1 cellular context compared by ENCODE assay signal in the genomic region with DNA sequence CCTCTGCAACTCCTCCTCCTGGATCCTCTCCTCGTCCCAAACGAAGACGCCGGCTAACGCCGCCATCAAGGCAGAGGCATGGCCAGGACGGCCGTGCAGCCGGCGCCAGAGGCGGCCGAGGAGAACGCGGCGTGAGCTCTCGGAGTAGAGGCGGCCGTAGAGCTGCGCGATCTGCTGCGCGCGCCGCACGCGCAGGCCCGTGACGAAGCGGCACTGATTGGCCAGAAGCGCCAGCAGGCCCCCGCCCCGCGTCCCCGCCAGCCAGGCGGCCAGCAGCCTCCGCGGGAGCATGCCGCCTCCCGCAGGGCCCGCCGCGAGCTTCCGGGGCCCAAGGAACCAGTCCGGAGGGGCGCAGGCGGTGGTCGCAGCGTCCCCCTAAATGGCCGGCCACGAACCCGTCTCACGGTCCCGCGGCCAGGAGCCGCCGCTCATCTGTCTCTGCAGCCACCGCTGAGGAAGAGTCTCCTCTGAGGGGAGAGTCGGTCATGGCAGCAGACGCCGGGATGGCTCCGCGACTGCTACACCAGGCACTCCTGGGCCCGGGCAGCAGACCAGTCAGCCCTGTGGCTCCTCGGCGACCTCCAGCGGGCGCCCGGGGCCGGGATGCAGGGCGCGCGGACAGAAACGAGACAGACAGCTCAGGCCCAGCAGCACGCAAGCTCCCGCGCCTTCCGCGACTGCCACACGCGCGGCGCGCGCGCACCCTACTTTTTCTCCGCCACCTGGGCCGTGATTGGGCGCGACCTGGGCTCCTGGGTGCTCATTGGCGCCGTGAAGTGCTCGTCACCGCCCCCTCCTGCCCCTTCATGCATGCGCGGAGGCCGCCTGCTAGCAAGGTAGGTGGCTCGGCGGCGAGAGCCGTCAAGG.
TF ChIP-seq lines count a peak whose summit lies in the region.

A gene with protein sequence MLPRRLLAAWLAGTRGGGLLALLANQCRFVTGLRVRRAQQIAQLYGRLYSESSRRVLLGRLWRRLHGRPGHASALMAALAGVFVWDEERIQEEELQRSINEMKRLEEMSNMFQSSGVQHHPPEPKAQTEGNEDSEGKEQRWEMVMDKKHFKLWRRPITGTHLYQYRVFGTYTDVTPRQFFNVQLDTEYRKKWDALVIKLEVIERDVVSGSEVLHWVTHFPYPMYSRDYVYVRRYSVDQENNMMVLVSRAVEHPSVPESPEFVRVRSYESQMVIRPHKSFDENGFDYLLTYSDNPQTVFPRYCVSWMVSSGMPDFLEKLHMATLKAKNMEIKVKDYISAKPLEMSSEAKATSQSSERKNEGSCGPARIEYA (minus strand): TSS at position 684 of the 867 bp plus-strand sequence. CDS start 393 bp downstream, at position 291.

TF ChIP-seq in K562, 482 proteins besides CTCF, POLR2A, EP300 and RAD21 (continued from another document and continues in another):
- TF ChIP-seq, protein P1, sequence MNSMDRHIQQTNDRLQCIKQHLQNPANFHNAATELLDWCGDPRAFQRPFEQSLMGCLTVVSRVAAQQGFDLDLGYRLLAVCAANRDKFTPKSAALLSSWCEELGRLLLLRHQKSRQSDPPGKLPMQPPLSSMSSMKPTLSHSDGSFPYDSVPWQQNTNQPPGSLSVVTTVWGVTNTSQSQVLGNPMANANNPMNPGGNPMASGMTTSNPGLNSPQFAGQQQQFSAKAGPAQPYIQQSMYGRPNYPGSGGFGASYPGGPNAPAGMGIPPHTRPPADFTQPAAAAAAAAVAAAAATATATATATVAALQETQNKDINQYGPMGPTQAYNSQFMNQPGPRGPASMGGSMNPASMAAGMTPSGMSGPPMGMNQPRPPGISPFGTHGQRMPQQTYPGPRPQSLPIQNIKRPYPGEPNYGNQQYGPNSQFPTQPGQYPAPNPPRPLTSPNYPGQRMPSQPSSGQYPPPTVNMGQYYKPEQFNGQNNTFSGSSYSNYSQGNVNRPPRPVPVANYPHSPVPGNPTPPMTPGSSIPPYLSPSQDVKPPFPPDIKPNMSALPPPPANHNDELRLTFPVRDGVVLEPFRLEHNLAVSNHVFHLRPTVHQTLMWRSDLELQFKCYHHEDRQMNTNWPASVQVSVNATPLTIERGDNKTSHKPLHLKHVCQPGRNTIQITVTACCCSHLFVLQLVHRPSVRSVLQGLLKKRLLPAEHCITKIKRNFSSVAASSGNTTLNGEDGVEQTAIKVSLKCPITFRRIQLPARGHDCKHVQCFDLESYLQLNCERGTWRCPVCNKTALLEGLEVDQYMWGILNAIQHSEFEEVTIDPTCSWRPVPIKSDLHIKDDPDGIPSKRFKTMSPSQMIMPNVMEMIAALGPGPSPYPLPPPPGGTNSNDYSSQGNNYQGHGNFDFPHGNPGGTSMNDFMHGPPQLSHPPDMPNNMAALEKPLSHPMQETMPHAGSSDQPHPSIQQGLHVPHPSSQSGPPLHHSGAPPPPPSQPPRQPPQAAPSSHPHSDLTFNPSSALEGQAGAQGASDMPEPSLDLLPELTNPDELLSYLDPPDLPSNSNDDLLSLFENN (IDR thresholded peaks at IDR 0.05; ENCODE audit: low read depth in 2 of 2, low read length in 2 of 2): no peak
- 0 out of 2 replicates have a peak, but pooled peaks have one; percentile 45 for TF ChIP-seq TOE1 (IDR thresholded peaks at IDR 0.05; ENCODE audit: borderline replicate concordance)
- TF ChIP-seq TOE1 (CRISPR knock-in tag; IDR thresholded peaks at IDR 0.05; ENCODE audit: borderline replicate concordance, low read depth): no peak
- 0 out of 2 replicates have a peak, but pooled peaks have one; percentile 27 for TF ChIP-seq NR2C2 (CRISPR knock-in tag; IDR thresholded peaks at IDR 0.05)
- TF ChIP-seq NR2C2 (tag; IDR thresholded peaks at IDR 0.05): no peak
- peak; percentile 88 for TF ChIP-seq RB1 (IDR thresholded peaks at IDR 0.05; ENCODE audit: low read depth)
- TF ChIP-seq, protein P2, sequence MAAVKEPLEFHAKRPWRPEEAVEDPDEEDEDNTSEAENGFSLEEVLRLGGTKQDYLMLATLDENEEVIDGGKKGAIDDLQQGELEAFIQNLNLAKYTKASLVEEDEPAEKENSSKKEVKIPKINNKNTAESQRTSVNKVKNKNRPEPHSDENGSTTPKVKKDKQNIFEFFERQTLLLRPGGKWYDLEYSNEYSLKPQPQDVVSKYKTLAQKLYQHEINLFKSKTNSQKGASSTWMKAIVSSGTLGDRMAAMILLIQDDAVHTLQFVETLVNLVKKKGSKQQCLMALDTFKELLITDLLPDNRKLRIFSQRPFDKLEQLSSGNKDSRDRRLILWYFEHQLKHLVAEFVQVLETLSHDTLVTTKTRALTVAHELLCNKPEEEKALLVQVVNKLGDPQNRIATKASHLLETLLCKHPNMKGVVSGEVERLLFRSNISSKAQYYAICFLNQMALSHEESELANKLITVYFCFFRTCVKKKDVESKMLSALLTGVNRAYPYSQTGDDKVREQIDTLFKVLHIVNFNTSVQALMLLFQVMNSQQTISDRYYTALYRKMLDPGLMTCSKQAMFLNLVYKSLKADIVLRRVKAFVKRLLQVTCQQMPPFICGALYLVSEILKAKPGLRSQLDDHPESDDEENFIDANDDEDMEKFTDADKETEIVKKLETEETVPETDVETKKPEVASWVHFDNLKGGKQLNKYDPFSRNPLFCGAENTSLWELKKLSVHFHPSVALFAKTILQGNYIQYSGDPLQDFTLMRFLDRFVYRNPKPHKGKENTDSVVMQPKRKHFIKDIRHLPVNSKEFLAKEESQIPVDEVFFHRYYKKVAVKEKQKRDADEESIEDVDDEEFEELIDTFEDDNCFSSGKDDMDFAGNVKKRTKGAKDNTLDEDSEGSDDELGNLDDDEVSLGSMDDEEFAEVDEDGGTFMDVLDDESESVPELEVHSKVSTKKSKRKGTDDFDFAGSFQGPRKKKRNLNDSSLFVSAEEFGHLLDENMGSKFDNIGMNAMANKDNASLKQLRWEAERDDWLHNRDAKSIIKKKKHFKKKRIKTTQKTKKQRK (IDR thresholded peaks at IDR 0.05; ENCODE audit: borderline replicate concordance, low read depth, low read length): no peak
- TF ChIP-seq FUS (optimal IDR thresholded peaks at IDR 0.05; ENCODE audit: low read depth, low read length): no peak
- TF ChIP-seq DPF2 (IDR thresholded peaks at IDR 0.05): no peak
- TF ChIP-seq, protein P3, sequence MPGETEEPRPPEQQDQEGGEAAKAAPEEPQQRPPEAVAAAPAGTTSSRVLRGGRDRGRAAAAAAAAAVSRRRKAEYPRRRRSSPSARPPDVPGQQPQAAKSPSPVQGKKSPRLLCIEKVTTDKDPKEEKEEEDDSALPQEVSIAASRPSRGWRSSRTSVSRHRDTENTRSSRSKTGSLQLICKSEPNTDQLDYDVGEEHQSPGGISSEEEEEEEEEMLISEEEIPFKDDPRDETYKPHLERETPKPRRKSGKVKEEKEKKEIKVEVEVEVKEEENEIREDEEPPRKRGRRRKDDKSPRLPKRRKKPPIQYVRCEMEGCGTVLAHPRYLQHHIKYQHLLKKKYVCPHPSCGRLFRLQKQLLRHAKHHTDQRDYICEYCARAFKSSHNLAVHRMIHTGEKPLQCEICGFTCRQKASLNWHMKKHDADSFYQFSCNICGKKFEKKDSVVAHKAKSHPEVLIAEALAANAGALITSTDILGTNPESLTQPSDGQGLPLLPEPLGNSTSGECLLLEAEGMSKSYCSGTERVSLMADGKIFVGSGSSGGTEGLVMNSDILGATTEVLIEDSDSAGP (CRISPR knock-in tag; IDR thresholded peaks at IDR 0.05): no peak
- TF ChIP-seq ATF1 (CRISPR knock-in tag; IDR thresholded peaks at IDR 0.05): peak; percentile 43; the same call in 1 of the 2 replicates
- peak; percentile 89 for TF ChIP-seq ATF1 (tag; IDR thresholded peaks at IDR 0.05)
- no peak for TF ChIP-seq SAFB2 (IDR thresholded peaks at IDR 0.05; ENCODE audit: borderline replicate concordance, low read depth, low read length, severe bottlenecking)
- TF ChIP-seq, protein P4, sequence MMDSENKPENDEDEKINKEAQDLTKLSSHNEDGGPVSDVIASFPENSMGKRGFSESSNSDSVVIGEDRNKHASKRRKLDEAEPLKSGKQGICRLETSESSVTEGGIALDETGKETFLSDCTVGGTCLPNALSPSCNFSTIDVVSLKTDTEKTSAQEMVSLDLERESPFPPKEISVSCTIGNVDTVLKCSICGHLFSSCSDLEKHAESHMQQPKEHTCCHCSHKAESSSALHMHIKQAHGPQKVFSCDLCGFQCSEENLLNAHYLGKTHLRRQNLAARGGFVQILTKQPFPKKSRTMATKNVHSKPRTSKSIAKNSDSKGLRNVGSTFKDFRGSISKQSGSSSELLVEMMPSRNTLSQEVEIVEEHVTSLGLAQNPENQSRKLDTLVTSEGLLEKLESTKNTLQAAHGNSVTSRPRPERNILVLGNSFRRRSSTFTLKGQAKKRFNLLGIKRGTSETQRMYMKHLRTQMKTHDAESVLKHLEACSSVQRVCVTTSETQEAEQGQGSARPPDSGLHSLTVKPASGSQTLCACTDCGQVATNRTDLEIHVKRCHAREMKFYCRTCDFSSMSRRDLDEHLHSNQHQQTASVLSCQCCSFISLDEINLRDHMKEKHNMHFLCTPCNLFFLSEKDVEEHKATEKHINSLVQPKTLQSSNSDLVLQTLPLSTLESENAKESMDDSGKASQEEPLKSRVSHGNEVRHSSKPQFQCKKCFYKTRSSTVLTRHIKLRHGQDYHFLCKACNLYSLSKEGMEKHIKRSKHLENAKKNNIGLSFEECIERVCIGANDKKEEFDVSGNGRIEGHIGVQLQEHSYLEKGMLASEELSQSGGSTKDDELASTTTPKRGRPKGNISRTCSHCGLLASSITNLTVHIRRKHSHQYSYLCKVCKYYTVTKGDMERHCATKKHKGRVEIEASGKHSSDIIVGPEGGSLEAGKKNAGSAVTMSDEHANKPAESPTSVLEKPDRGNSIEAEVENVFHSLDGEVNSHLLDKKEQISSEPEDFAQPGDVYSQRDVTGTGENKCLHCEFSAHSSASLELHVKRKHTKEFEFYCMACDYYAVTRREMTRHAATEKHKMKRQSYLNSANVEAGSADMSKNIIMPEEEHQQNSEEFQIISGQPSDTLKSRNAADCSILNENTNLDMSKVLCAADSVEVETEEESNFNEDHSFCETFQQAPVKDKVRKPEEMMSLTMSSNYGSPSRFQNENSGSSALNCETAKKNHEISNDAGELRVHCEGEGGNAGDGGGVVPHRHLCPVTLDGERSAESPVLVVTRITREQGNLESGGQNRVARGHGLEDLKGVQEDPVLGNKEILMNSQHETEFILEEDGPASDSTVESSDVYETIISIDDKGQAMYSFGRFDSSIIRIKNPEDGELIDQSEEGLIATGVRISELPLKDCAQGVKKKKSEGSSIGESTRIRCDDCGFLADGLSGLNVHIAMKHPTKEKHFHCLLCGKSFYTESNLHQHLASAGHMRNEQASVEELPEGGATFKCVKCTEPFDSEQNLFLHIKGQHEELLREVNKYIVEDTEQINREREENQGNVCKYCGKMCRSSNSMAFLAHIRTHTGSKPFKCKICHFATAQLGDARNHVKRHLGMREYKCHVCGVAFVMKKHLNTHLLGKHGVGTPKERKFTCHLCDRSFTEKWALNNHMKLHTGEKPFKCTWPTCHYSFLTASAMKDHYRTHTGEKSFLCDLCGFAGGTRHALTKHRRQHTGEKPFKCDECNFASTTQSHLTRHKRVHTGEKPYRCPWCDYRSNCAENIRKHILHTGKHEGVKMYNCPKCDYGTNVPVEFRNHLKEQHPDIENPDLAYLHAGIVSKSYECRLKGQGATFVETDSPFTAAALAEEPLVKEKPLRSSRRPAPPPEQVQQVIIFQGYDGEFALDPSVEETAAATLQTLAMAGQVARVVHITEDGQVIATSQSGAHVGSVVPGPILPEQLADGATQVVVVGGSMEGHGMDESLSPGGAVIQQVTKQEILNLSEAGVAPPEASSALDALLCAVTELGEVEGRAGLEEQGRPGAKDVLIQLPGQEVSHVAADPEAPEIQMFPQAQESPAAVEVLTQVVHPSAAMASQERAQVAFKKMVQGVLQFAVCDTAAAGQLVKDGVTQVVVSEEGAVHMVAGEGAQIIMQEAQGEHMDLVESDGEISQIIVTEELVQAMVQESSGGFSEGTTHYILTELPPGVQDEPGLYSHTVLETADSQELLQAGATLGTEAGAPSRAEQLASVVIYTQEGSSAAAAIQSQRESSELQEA (IDR thresholded peaks at IDR 0.05; ENCODE audit: low read depth): no peak
- no peak for TF ChIP-seq SETDB1 (IDR thresholded peaks at IDR 0.05; ENCODE audit: low read length)
- TF ChIP-seq ZNF274 (IDR thresholded peaks at IDR 0.05; ENCODE audit: borderline replicate concordance, low read depth, low read length): no peak
- peak; percentile 75 for TF ChIP-seq RNF2 (IDR thresholded peaks at IDR 0.05)
- TF ChIP-seq, protein P5, sequence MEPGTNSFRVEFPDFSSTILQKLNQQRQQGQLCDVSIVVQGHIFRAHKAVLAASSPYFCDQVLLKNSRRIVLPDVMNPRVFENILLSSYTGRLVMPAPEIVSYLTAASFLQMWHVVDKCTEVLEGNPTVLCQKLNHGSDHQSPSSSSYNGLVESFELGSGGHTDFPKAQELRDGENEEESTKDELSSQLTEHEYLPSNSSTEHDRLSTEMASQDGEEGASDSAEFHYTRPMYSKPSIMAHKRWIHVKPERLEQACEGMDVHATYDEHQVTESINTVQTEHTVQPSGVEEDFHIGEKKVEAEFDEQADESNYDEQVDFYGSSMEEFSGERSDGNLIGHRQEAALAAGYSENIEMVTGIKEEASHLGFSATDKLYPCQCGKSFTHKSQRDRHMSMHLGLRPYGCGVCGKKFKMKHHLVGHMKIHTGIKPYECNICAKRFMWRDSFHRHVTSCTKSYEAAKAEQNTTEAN (CRISPR knock-in tag; IDR thresholded peaks at IDR 0.05): no peak
- no peak for TF ChIP-seq TEAD4 (IDR thresholded peaks at IDR 0.05; ENCODE audit: low read length)
- TF ChIP-seq TEAD4 (CRISPR knock-in tag; IDR thresholded peaks at IDR 0.05; ENCODE audit: borderline replicate concordance): peak; percentile 27; the same call in 1 of the 2 replicates
- no peak; the same call in 1 of the 2 replicates for TF ChIP-seq JUND (IDR thresholded peaks at IDR 0.05; ENCODE audit: borderline replicate concordance, low read depth, low read length)
- no peak; the same call in 2 of the 3 replicates for TF ChIP-seq JUND (tag; IDR thresholded peaks at IDR 0.05; ENCODE audit: borderline replicate concordance, low read depth, low read length)
- TF ChIP-seq CCNT2 (IDR thresholded peaks at IDR 0.05; ENCODE audit: borderline replicate concordance, extremely low read depth, insufficient read length, low read depth, low read length): peak; percentile 75
- TF ChIP-seq, protein P6, sequence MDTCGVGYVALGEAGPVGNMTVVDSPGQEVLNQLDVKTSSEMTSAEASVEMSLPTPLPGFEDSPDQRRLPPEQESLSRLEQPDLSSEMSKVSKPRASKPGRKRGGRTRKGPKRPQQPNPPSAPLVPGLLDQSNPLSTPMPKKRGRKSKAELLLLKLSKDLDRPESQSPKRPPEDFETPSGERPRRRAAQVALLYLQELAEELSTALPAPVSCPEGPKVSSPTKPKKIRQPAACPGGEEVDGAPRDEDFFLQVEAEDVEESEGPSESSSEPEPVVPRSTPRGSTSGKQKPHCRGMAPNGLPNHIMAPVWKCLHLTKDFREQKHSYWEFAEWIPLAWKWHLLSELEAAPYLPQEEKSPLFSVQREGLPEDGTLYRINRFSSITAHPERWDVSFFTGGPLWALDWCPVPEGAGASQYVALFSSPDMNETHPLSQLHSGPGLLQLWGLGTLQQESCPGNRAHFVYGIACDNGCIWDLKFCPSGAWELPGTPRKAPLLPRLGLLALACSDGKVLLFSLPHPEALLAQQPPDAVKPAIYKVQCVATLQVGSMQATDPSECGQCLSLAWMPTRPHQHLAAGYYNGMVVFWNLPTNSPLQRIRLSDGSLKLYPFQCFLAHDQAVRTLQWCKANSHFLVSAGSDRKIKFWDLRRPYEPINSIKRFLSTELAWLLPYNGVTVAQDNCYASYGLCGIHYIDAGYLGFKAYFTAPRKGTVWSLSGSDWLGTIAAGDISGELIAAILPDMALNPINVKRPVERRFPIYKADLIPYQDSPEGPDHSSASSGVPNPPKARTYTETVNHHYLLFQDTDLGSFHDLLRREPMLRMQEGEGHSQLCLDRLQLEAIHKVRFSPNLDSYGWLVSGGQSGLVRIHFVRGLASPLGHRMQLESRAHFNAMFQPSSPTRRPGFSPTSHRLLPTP (IDR thresholded peaks at IDR 0.05; ENCODE audit: borderline replicate concordance, extremely low read depth, insufficient read length): no peak
- no peak for TF ChIP-seq ZNF408 (CRISPR knock-in tag; IDR thresholded peaks at IDR 0.05; ENCODE audit: low read depth)
- TF ChIP-seq STAG1 (CRISPR knock-in tag; IDR thresholded peaks at IDR 0.05; ENCODE audit: borderline replicate concordance): no peak
- TF ChIP-seq HMG20B (CRISPR knock-in tag; IDR thresholded peaks at IDR 0.05): no peak
